In the genomic region with DNA sequence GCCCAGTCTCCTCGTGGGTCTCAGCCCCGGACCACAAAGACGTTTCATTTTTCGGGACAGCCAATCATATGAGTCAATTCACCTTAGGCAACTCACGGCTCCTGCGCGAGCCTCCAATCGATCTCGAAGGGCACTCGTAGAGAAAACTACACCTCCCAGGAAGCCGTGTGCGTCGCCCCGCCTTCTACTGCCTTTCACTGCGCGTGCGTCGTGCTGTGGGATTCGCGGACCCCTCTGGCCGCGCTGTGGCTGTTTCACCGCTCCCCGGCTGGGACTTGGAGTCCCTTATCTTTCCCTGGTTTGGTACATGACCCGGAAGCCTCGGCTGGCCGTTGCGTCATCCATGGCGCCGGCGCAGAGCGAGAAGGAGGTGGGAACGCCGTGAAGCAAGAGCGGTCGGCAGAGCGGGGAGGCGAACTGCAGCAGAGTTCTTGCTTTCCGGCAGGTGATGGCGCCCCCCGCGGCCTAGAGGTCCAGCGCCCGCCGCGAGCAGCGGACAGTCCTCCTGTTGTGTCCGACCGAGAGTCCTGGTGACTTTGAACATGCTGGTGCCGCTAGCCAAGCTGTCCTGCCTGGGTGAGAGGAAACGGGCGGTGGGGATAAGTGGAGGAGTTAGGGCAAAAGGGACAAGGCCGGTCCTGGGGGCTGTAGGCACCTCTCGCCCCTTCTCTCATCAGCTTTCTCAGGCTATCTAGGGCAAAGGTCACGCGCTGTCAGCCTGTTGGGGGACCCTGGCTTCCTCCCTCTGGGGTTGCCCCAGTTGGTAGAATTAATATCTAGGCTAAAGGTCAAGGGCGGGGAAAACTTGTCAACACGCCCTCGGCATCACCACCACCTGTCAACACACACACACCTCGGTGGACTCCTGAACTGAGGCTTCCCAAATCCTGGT, we compare ENCODE assay signal across 8 cellular contexts. TPM values are rescaled to one million over a fixed set of nuclear protein-coding genes. Genes with fewer than 3 reads are reported as not detected.
A peak's percentile ranks its signal among the peaks of the same experiment; 100 is the strongest.
DNase-seq lines count a peak whose midpoint lies in the region; FAIRE-seq and TF ChIP-seq lines count a peak whose summit lies in the region.

Gene ETFDH, plus strand, starts transcription at position 382 of the 892 bp plus-strand sequence. Its CDS starts 161 bp downstream, at position 543.

- TF ChIP-seq CTCF in HFFc6 (IDR thresholded peaks at IDR 0.05) (peak; percentile 84), subcutaneous adipose tissue (IDR thresholded peaks at IDR 0.05; ENCODE audit: low read depth) (no peak)

- H3K36me3 Mint-ChIP-seq in HFFc6 (ENCODE audit: low read depth), result peaks cover 4% of the 10 kb centered on the region
- peaks cover 4% of the 10 kb centered on the region for H3K36me3 Mint-ChIP-seq in activated naive CD4-positive, alpha-beta T cell treated with anti-CD3 and anti-CD28 coated beads, Interleukin-2, amount 10 ng/mL, durations not matched to agents 7 days and 5 days

- H3K4me3 Mint-ChIP-seq in HFFc6, result peak within 1 kb of the TSS; percentile 88
- peak within 1 kb of the TSS; percentile 92 for H3K4me3 Mint-ChIP-seq in activated naive CD4-positive, alpha-beta T cell treated with anti-CD3 and anti-CD28 coated beads, Interleukin-2, amount 10 ng/mL, durations not matched to agents 7 days and 5 days

- H2BK12ac ChIP-seq in neuronal stem cell (ENCODE audit: low read length), result peak within 1 kb of the TSS; percentile 42

- H3K4me3 ChIP-seq in GM08714 (ENCODE audit: low read length) (peak within 1 kb of the TSS; percentile 78), SK-N-MC (peak within 1 kb of the TSS; percentile 97), neuronal stem cell (ENCODE audit: low read length in 2 of 2) (peak within 1 kb of the TSS; percentile 88 to 95)

- H3K27me3 ChIP-seq in neuronal stem cell (ENCODE audit: control insufficient read depth in 3 of 3, insufficient read depth in 3 of 3, low read depth in 1 of 3, low read length in 3 of 3), result no peaks in the 10 kb centered on the region

- H2BK5ac ChIP-seq in neuronal stem cell (ENCODE audit: low read length), result no peak within 1 kb of the TSS

- no peak within 1 kb of the TSS for H3K4ac ChIP-seq in neuronal stem cell (ENCODE audit: low read length)

- H4K91ac ChIP-seq in neuronal stem cell (ENCODE audit: low read depth, low read length, poor library complexity), result peak within 1 kb of the TSS; percentile 82

- peak within 1 kb of the TSS; percentile 94 for H2AFZ ChIP-seq in neuronal stem cell (ENCODE audit: low read length)

- H4K8ac ChIP-seq in neuronal stem cell (ENCODE audit: low read depth, low read length), result no peak within 1 kb of the TSS

- peak; percentile 28 for FAIRE-seq in frontal cortex (lab: Jason Lieb, UNC)

- peak within 1 kb of the TSS; percentile 80 for H3K27ac ChIP-seq in SK-N-MC
- H3K27ac ChIP-seq in neuronal stem cell (replicated peaks; ENCODE audit: low read length), result peak within 1 kb of the TSS; percentile 91

- peaks cover 17% of the 10 kb centered on the region for H3K36me3 ChIP-seq in SK-N-MC (ENCODE audit: insufficient read depth, low read length)
- H3K36me3 ChIP-seq in neuronal stem cell (replicated peaks in 1 of 2; ENCODE audit: control insufficient read depth in 2 of 2, insufficient read depth in 2 of 2, low read length in 2 of 2), result peaks cover 2 to 26% of the 10 kb centered on the region in 2 donors

- no CpG with 5 or more reads among the region's 60 CpGs for WGBS in neuronal stem cell (ENCODE audit: extremely low coverage in 2 of 2, insufficient read length in 2 of 2, insufficient replicate concordance in 1 of 2), 2 donors

- DNase-seq in HFFc6, result peak; percentile 100
- peak; percentile 100 for DNase-seq in NAMALWA (ENCODE audit: low spot score)
- peak; percentile 94 for DNase-seq in SK-N-MC (ENCODE audit: low read depth, low spot score)
- DNase-seq in activated naive CD4-positive, alpha-beta T cell treated with anti-CD3 and anti-CD28 coated beads, Interleukin-2, amount 10 ng/mL, durations not matched to agents 7 days and 5 days, result peak; percentile 99
- DNase-seq in frontal cortex (ENCODE audit: low spot score in 2 of 2), result peak; percentile 91 to 93
- peak; percentile 99 for DNase-seq in neuronal stem cell (ENCODE audit: low spot score)

- H3K79me1 ChIP-seq in neuronal stem cell (ENCODE audit: low read depth, low read length), result peaks cover 3% of the 10 kb centered on the region

- peak within 1 kb of the TSS; percentile 27 for H2BK15ac ChIP-seq in neuronal stem cell (ENCODE audit: low read length)

- peak within 1 kb of the TSS; percentile 57 for H2AK5ac ChIP-seq in neuronal stem cell (ENCODE audit: low read depth, low read length)

- H3K9ac ChIP-seq in SK-N-MC (ENCODE audit: insufficient read length) (peak within 1 kb of the TSS; percentile 81), neuronal stem cell (ENCODE audit: low read depth, low read length, poor library complexity) (peak within 1 kb of the TSS; percentile 95)

- no peaks in the 10 kb centered on the region for H3K9me3 ChIP-seq in SK-N-MC (ENCODE audit: low read depth, low read length)
- no peaks in the 10 kb centered on the region for H3K9me3 ChIP-seq in neuronal stem cell (replicated peaks in 1 of 2; ENCODE audit: control insufficient read depth in 2 of 2, insufficient read depth in 1 of 2, low read depth in 1 of 2, low read length in 2 of 2)

- H3K27ac Mint-ChIP-seq in HFFc6, result peak within 1 kb of the TSS; percentile 93
- H3K27ac Mint-ChIP-seq in activated naive CD4-positive, alpha-beta T cell treated with anti-CD3 and anti-CD28 coated beads, Interleukin-2, amount 10 ng/mL, durations not matched to agents 7 days and 5 days, result peak within 1 kb of the TSS; percentile 97

- peak within 1 kb of the TSS; percentile 96 for H3K18ac ChIP-seq in neuronal stem cell (ENCODE audit: low read length)

- H3K9me3 Mint-ChIP-seq in HFFc6, result no peaks in the 10 kb centered on the region
- H3K9me3 Mint-ChIP-seq in activated naive CD4-positive, alpha-beta T cell treated with anti-CD3 and anti-CD28 coated beads, Interleukin-2, amount 10 ng/mL, durations not matched to agents 7 days and 5 days, result no peaks in the 10 kb centered on the region

- H3K4me2 ChIP-seq in neuronal stem cell (ENCODE audit: insufficient read depth, low read length, poor library complexity, severe bottlenecking), result peak within 1 kb of the TSS; percentile 74

- peak within 1 kb of the TSS; percentile 95 for H3K14ac ChIP-seq in neuronal stem cell (ENCODE audit: low read length)

- H3K27me3 Mint-ChIP-seq in HFFc6 (ENCODE audit: insufficient read depth), result peaks cover 5% of the 10 kb centered on the region; the same call in 1 of the 2 replicates
- peaks cover 7% of the 10 kb centered on the region for H3K27me3 Mint-ChIP-seq in activated naive CD4-positive, alpha-beta T cell treated with anti-CD3 and anti-CD28 coated beads, Interleukin-2, amount 10 ng/mL, durations not matched to agents 7 days and 5 days

- CTCF ChIA-PET in activated naive CD4-positive, alpha-beta T cell treated with anti-CD3 and anti-CD28 coated beads, Interleukin-2, amount 10 ng/mL, durations not matched to agents 7 days and 5 days (lab: Charles Lee), result no interaction called here

- H2BK120ac ChIP-seq in neuronal stem cell (ENCODE audit: low read depth, low read length), result no peak within 1 kb of the TSS

- H3K4me1 Mint-ChIP-seq in HFFc6 (ENCODE audit: low read depth), result peaks cover 22% of the 10 kb centered on the region
- H3K4me1 Mint-ChIP-seq in activated naive CD4-positive, alpha-beta T cell treated with anti-CD3 and anti-CD28 coated beads, Interleukin-2, amount 10 ng/mL, durations not matched to agents 7 days and 5 days, result peaks cover 31% of the 10 kb centered on the region

- H3K4me1 ChIP-seq in neuronal stem cell (ENCODE audit: control insufficient read depth in 2 of 2, insufficient read depth in 1 of 2, low read depth in 1 of 2, low read length in 2 of 2), result peaks cover 0 to 2% of the 10 kb centered on the region in 2 donors

- peak within 1 kb of the TSS; percentile 75 for H3K23ac ChIP-seq in neuronal stem cell (ENCODE audit: low read depth, low read length, poor library complexity)

RNA-seq across cellular contexts. Expression of gene ETFDH, which starts in this region (rescaled TPM):
- 10 to 100 TPM; 18.3 to 23.3 (median 21.8) TPM for total RNA-seq in HFFc6 (2021; fragmentation: NEBNext Ultra II Directional; extraction: Animal tissue kit (Norgen Biotek cat#: 25700))
- 18.8 TPM for total RNA-seq in frontal cortex
- polyA plus RNA-seq in neuronal stem cell (2013, experiment 1 of 2), result 11.8 TPM
- 12.8 TPM for polyA plus RNA-seq in neuronal stem cell (2013, experiment 2 of 2)
- total RNA-seq in subcutaneous adipose tissue, result 10 to 100 TPM; 48.7 to 72.7 (median 54.2) TPM

Comparison
In these comparisons a context has a peak if more than half of its experiments do, and no peak if none do; other contexts are left out.
1. Peak in every context shown above with its lines: DNase-seq, H3K4me3 ChIP-seq and H3K27ac ChIP-seq.